In genomic region chr19:12790628-12791344, GRCh38 we compare ENCODE assay signal across 8 cellular contexts. TPM values are rescaled to one million over a fixed set of nuclear protein-coding genes. Genes with fewer than 3 reads are reported as not detected.
DNase-seq lines count a peak whose midpoint lies in the region; ATAC-seq and TF ChIP-seq lines count a peak whose summit lies in the region.

No MANE protein-coding gene starts in this region.

- POLR2A ChIA-PET in naive thymus-derived CD4-positive, alpha-beta T cell (lab: Charles Lee) = interaction anchor here (0.9 to 8.4 kb wide), 21 partner anchors 9 to 1733 kb away, joined by 3 to 621 read pairs (median 8); partner anchors contain the start of genes CALR, FBXW9, GCDH and GET3

- H3K4me3 Mint-ChIP-seq in central memory CD8-positive, alpha-beta T cell = peak overlapping the region; percentile 96
- peak overlapping the region; percentile 89 to 98 (median 94) for H3K4me3 Mint-ChIP-seq in naive thymus-derived CD4-positive, alpha-beta T cell

- CTCF ChIA-PET in naive thymus-derived CD4-positive, alpha-beta T cell (lab: Charles Lee) = interaction anchor here (1.3 to 3.7 kb wide), 3 partner anchors 8 to 26 kb away, joined by 3 to 71 read pairs (median 24); partner anchors contain the start of gene HOOK2

- H3K4me1 Mint-ChIP-seq in central memory CD8-positive, alpha-beta T cell = peaks cover 30% of the 10 kb centered on the region
- peaks cover 22 to 42% (median 34%) of the 10 kb centered on the region in 7 donors for H3K4me1 Mint-ChIP-seq in naive thymus-derived CD4-positive, alpha-beta T cell

- H3K4me3 ChIP-seq in BE2C (ENCODE audit: low read depth, low read length) = peak overlapping the region; percentile 89
- H3K4me3 ChIP-seq in naive thymus-derived CD4-positive, alpha-beta T cell (ENCODE audit: low read length) = peak overlapping the region; percentile 98

- no peak for ATAC-seq in central memory CD8-positive, alpha-beta T cell (replicated peaks; ENCODE audit: extremely low read depth, poor library complexity, severe bottlenecking)
- ATAC-seq in naive thymus-derived CD4-positive, alpha-beta T cell = no peak
- no peak for ATAC-seq in GM18907 (IDR thresholded peaks at IDR 0.05; ENCODE audit: unreplicated experiment)
- no peak for ATAC-seq in HG03520 (IDR thresholded peaks at IDR 0.05; ENCODE audit: unreplicated experiment)
- no peak for ATAC-seq in GM18519 (IDR thresholded peaks at IDR 0.05; ENCODE audit: low FRiP score, unreplicated experiment)

- H3K9me3 ChIP-seq in BE2C = no peaks in the 10 kb centered on the region
- no peaks in the 10 kb centered on the region for H3K9me3 ChIP-seq in KOPT-K1 (ENCODE audit: insufficient read depth, low read length, poor library complexity, severe bottlenecking)
- no peaks in the 10 kb centered on the region for H3K9me3 ChIP-seq in naive thymus-derived CD4-positive, alpha-beta T cell (ENCODE audit: control insufficient read depth in 2 of 3, low read length in 3 of 3)

- H3K36me3 ChIP-seq in BE2C = no peaks in the 10 kb centered on the region; the same call in 1 of the 2 replicates
- H3K36me3 ChIP-seq in KOPT-K1 (ENCODE audit: insufficient read depth, low read length) = no peaks in the 10 kb centered on the region
- H3K36me3 ChIP-seq in naive thymus-derived CD4-positive, alpha-beta T cell (ENCODE audit: control insufficient read depth in 2 of 3, insufficient read depth in 3 of 3, low read length in 3 of 3) = peaks cover 0 to 20% (median 0%) of the 10 kb centered on the region in 3 experiments

- H3K27me3 Mint-ChIP-seq in central memory CD8-positive, alpha-beta T cell = no peaks in the 10 kb centered on the region
- H3K27me3 Mint-ChIP-seq in naive thymus-derived CD4-positive, alpha-beta T cell = peaks cover 0 to 2% (median 0%) of the 10 kb centered on the region in 5 donors

- peaks cover 50% of the 10 kb centered on the region for H3K36me3 Mint-ChIP-seq in central memory CD8-positive, alpha-beta T cell (ENCODE audit: insufficient read depth)
- peaks cover 0 to 6% (median 0%) of the 10 kb centered on the region in 5 donors for H3K36me3 Mint-ChIP-seq in naive thymus-derived CD4-positive, alpha-beta T cell

- intact Hi-C loops in naive thymus-derived CD4-positive, alpha-beta T cell (cut with micrococcal nuclease) = loop anchor here (1.0 to 5.0 kb wide), 11 partner anchors 8 to 1728 kb away; partner anchors contain the start of genes CALR (in 2 of the 2), DHPS (in 1 of the 2), DNAJB1 (in 1 of the 2) and IER2 (in 1 of the 2)

- no peak for TF ChIP-seq CTCF in BE2C (IDR thresholded peaks at IDR 0.05; ENCODE audit: low read depth, low read length)

- peak overlapping the region; percentile 94 for H3K27ac ChIP-seq in KOPT-K1 (ENCODE audit: low read depth, low read length, poor library complexity, severe bottlenecking)
- H3K27ac ChIP-seq in naive thymus-derived CD4-positive, alpha-beta T cell (ENCODE audit: low read depth, low read length) = peak overlapping the region; percentile 99

- peak overlapping the region; percentile 97 for H3K27ac Mint-ChIP-seq in central memory CD8-positive, alpha-beta T cell (ENCODE audit: low read depth)
- peak overlapping the region; percentile 97 to 100 (median 100) for H3K27ac Mint-ChIP-seq in naive thymus-derived CD4-positive, alpha-beta T cell

- H3K9me3 Mint-ChIP-seq in central memory CD8-positive, alpha-beta T cell = no peaks in the 10 kb centered on the region
- peaks cover 0 to 27% (median 0%) of the 10 kb centered on the region in 11 donors for H3K9me3 Mint-ChIP-seq in naive thymus-derived CD4-positive, alpha-beta T cell

- DNase-seq in BE2C (no peak), NCI-H774 (lab: John Stamatoyannopoulos, UW) (no peak)
- DNase-seq in central memory CD8-positive, alpha-beta T cell (ENCODE audit: low spot score in 2 of 2) = no peak
- DNase-seq in naive thymus-derived CD4-positive, alpha-beta T cell = peak in 4 of 9 donors; percentile 32 to 48 (median 39)

- no peaks in the 10 kb centered on the region for H3K27me3 ChIP-seq in BE2C
- H3K27me3 ChIP-seq in naive thymus-derived CD4-positive, alpha-beta T cell (ENCODE audit: control insufficient read depth in 2 of 2, insufficient read depth in 2 of 2, low read length in 2 of 2) = no peaks in the 10 kb centered on the region

- H3K4me1 ChIP-seq in BE2C = peaks cover 23% of the 10 kb centered on the region
- peaks cover 35 to 38% of the 10 kb centered on the region in 2 donors for H3K4me1 ChIP-seq in naive thymus-derived CD4-positive, alpha-beta T cell (ENCODE audit: control insufficient read depth in 2 of 2, insufficient read depth in 2 of 2, low read length in 2 of 2)

RNA-seq across cellular contexts. Expression of gene JUNB, which starts 0.5 kb away (rescaled TPM):
- polyA plus RNA-seq in BE2C (2012; ENCODE audit: insufficient read depth, insufficient read length, low read depth) = 179 TPM
- total RNA-seq in naive thymus-derived CD4-positive, alpha-beta T cell = 1,000 to 10,000 TPM in 2 of 5 experiments, 100 to 1,000 TPM in 3; 107 to 2,198 (median 203) TPM
- polyA plus RNA-seq in naive thymus-derived CD4-positive, alpha-beta T cell = 1,000 to 10,000 TPM in 1 of 2 donors, 100 to 1,000 TPM in 1; 690 to 1,125 TPM

RNA-seq across cellular contexts. Expression of gene PRDX2, which starts 10.8 kb away (rescaled TPM):
- polyA plus RNA-seq in BE2C (2012; ENCODE audit: insufficient read depth, insufficient read length, low read depth) = 872 TPM
- total RNA-seq in naive thymus-derived CD4-positive, alpha-beta T cell = 100 to 1,000 TPM in 3 of 5 experiments, 10 to 100 TPM in 2; 75.1 to 297 (median 117) TPM
- polyA plus RNA-seq in naive thymus-derived CD4-positive, alpha-beta T cell = 100 to 1,000 TPM; 313 to 359 TPM

RNA-seq across cellular contexts. Expression of gene THSD8, which starts 11.1 kb away (rescaled TPM):
- 12.4 TPM for polyA plus RNA-seq in BE2C (2012; ENCODE audit: insufficient read depth, insufficient read length, low read depth)
- 10 to 100 TPM in 1 of 5 experiments, 1 to 10 TPM in 2, under 1 TPM in 1, not detected in 1; 0.80 to 18.9 (median 2.1) TPM for total RNA-seq in naive thymus-derived CD4-positive, alpha-beta T cell
- polyA plus RNA-seq in naive thymus-derived CD4-positive, alpha-beta T cell = not detected

RNA-seq across cellular contexts. Expression of gene HOOK2, which starts 15.4 kb away (rescaled TPM):
- 21.0 TPM for polyA plus RNA-seq in BE2C (2012; ENCODE audit: insufficient read depth, insufficient read length, low read depth)
- total RNA-seq in naive thymus-derived CD4-positive, alpha-beta T cell = 10 to 100 TPM; 16.6 to 37.5 (median 22.3) TPM
- polyA plus RNA-seq in naive thymus-derived CD4-positive, alpha-beta T cell = 1 to 10 TPM; 4.0 to 5.3 TPM

RNA-seq across cellular contexts. Expression of gene RNASEH2A, which starts 15.6 kb away (rescaled TPM):
- polyA plus RNA-seq in BE2C (2012; ENCODE audit: insufficient read depth, insufficient read length, low read depth) = 50.9 TPM
- 10 to 100 TPM in 2 of 5 experiments, 1 to 10 TPM in 3; 1.6 to 30.9 (median 9.3) TPM for total RNA-seq in naive thymus-derived CD4-positive, alpha-beta T cell
- 10 to 100 TPM; 20.3 to 20.4 TPM for polyA plus RNA-seq in naive thymus-derived CD4-positive, alpha-beta T cell
